In the genomic region with DNA sequence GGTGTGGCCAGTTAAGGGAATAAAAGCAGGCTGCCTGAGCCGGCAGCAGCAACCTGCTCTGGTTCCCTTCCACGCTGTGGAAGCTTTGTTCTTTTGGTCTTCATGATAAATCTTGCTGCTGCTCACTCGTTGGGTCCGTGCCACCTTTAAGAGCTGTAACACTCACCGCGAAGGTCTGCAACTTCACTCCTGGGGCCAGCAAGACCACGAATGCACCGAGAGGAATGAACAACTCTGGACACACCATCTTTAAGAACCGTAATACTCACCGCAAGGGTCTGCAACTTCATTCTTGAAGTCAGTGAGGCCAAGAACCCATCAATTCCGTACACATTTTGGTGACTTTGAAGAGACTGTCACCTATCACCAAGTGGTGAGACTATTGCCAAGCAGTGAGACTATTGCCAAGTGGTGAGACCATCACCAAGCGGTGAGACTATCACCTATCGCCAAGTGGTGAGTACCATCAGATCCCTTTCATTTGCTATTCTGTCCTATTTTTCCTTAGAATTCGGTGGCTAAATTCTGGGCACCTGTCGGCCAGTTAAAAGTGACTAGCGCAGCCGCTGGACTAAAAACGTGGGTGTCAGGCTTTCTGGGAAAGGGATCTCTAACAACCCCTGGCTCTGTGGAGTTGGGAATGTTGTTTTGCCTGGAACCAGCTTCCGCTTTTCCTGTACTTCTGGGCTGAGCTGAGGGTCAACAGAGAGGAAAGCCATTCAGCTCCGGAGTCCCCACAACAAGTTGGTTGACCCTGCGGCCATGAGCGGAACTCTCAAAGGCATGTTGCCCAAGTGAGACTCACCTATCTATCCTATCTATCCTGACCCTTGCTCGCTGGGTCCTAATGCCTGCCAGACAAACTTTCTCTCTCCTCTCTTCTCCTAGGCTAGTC, we compare ENCODE assay signal across 1 cellular context.
TF ChIP-seq lines count a peak whose summit lies in the region.

A gene with protein sequence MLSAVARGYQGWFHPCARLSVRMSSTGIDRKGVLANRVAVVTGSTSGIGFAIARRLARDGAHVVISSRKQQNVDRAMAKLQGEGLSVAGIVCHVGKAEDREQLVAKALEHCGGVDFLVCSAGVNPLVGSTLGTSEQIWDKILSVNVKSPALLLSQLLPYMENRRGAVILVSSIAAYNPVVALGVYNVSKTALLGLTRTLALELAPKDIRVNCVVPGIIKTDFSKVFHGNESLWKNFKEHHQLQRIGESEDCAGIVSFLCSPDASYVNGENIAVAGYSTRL (plus strand): TSS at position 48 of the 895 bp plus-strand sequence. CDS start 2,501 bp downstream, outside the sequence.

TF ChIP-seq in HepG2, 621 proteins besides CTCF, POLR2A, EP300 and RAD21 (continued from another document and continues in another):
- TF ChIP-seq, protein P1, sequence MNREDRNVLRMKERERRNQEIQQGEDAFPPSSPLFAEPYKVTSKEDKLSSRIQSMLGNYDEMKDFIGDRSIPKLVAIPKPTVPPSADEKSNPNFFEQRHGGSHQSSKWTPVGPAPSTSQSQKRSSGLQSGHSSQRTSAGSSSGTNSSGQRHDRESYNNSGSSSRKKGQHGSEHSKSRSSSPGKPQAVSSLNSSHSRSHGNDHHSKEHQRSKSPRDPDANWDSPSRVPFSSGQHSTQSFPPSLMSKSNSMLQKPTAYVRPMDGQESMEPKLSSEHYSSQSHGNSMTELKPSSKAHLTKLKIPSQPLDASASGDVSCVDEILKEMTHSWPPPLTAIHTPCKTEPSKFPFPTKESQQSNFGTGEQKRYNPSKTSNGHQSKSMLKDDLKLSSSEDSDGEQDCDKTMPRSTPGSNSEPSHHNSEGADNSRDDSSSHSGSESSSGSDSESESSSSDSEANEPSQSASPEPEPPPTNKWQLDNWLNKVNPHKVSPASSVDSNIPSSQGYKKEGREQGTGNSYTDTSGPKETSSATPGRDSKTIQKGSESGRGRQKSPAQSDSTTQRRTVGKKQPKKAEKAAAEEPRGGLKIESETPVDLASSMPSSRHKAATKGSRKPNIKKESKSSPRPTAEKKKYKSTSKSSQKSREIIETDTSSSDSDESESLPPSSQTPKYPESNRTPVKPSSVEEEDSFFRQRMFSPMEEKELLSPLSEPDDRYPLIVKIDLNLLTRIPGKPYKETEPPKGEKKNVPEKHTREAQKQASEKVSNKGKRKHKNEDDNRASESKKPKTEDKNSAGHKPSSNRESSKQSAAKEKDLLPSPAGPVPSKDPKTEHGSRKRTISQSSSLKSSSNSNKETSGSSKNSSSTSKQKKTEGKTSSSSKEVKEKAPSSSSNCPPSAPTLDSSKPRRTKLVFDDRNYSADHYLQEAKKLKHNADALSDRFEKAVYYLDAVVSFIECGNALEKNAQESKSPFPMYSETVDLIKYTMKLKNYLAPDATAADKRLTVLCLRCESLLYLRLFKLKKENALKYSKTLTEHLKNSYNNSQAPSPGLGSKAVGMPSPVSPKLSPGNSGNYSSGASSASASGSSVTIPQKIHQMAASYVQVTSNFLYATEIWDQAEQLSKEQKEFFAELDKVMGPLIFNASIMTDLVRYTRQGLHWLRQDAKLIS (CRISPR knock-in tag; IDR thresholded peaks at IDR 0.05) = peak; percentile 100
- TF ChIP-seq, protein P2, sequence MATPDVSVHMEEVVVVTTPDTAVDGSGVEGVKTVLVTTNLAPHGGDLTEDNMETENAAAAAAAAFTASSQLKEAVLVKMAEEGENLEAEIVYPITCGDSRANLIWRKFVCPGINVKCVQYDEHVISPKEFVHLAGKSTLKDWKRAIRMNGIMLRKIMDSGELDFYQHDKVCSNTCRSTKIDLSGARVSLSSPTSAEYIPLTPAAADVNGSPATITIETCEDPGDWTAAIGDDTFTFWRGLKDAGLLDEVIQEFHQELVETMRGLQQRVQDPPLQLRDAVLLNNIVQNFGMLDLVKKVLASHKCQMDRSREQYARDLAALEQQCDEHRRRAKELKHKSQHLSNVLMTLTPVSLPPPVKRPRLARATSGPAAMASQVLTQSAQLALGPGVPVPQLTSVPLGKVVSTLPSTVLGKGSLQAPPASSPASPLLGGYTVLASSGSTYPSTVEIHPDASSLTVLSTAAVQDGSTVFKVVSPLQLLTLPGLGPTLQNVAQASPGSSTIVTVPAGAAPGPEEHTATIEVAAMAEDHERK (CRISPR knock-in tag; IDR thresholded peaks at IDR 0.05; ENCODE audit: low read depth) = peak; percentile 48; the same call in 1 of the 2 replicates
- no peak; the same call in 1 of the 2 replicates for TF ChIP-seq MXD4 (CRISPR knock-in tag; IDR thresholded peaks at IDR 0.05)
- peak; percentile 98 for TF ChIP-seq ARNT2 (CRISPR knock-in tag; IDR thresholded peaks at IDR 0.05; ENCODE audit: low read depth)
- TF ChIP-seq, protein P3, sequence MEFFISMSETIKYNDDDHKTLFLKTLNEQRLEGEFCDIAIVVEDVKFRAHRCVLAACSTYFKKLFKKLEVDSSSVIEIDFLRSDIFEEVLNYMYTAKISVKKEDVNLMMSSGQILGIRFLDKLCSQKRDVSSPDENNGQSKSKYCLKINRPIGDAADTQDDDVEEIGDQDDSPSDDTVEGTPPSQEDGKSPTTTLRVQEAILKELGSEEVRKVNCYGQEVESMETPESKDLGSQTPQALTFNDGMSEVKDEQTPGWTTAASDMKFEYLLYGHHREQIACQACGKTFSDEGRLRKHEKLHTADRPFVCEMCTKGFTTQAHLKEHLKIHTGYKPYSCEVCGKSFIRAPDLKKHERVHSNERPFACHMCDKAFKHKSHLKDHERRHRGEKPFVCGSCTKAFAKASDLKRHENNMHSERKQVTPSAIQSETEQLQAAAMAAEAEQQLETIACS (CRISPR knock-in tag; IDR thresholded peaks at IDR 0.05) = no peak
- TF ChIP-seq, protein P4, sequence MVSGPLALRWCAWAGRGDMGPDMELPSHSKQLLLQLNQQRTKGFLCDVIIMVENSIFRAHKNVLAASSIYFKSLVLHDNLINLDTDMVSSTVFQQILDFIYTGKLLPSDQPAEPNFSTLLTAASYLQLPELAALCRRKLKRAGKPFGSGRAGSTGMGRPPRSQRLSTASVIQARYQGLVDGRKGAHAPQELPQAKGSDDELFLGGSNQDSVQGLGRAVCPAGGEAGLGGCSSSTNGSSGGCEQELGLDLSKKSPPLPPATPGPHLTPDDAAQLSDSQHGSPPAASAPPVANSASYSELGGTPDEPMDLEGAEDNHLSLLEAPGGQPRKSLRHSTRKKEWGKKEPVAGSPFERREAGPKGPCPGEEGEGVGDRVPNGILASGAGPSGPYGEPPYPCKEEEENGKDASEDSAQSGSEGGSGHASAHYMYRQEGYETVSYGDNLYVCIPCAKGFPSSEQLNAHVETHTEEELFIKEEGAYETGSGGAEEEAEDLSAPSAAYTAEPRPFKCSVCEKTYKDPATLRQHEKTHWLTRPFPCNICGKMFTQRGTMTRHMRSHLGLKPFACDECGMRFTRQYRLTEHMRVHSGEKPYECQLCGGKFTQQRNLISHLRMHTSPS (CRISPR knock-in tag; IDR thresholded peaks at IDR 0.05; ENCODE audit: low read depth) = no peak; the same call in none of the 2 replicates
- no peak for TF ChIP-seq PHB2 (IDR thresholded peaks at IDR 0.05; ENCODE audit: partially characterized antibody)
- TF ChIP-seq, protein P5, sequence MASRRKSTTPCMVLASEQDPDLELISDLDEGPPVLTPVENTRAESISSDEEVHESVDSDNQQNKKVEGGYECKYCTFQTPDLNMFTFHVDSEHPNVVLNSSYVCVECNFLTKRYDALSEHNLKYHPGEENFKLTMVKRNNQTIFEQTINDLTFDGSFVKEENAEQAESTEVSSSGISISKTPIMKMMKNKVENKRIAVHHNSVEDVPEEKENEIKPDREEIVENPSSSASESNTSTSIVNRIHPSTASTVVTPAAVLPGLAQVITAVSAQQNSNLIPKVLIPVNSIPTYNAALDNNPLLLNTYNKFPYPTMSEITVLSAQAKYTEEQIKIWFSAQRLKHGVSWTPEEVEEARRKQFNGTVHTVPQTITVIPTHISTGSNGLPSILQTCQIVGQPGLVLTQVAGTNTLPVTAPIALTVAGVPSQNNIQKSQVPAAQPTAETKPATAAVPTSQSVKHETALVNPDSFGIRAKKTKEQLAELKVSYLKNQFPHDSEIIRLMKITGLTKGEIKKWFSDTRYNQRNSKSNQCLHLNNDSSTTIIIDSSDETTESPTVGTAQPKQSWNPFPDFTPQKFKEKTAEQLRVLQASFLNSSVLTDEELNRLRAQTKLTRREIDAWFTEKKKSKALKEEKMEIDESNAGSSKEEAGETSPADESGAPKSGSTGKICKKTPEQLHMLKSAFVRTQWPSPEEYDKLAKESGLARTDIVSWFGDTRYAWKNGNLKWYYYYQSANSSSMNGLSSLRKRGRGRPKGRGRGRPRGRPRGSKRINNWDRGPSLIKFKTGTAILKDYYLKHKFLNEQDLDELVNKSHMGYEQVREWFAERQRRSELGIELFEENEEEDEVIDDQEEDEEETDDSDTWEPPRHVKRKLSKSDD (CRISPR knock-in tag; IDR thresholded peaks at IDR 0.05; ENCODE audit: low read depth) = no peak
- TF ChIP-seq IKZF4 (CRISPR knock-in tag; IDR thresholded peaks at IDR 0.05; ENCODE audit: borderline replicate concordance, low read depth, not compliant biosample characterization) = peak; percentile 99
- peak; percentile 100 for TF ChIP-seq POLR2AphosphoS2 (IDR thresholded peaks at IDR 0.05; ENCODE audit: low read depth, low read length)
- TF ChIP-seq JDP2 (CRISPR knock-in tag; IDR thresholded peaks at IDR 0.05; ENCODE audit: borderline replicate concordance) = no peak
- peak in 1 of 2 experiments; percentile 6; a peak in 1 of 4 replicates for TF ChIP-seq MAFK (conservative IDR thresholded peaks at IDR 0.05 in 1 of 2, IDR thresholded peaks at IDR 0.05 in 1 of 2; ENCODE audit: low read length in 2 of 2)
- peak; percentile 97 for TF ChIP-seq POLR2G (IDR thresholded peaks at IDR 0.05; ENCODE audit: low read depth, low read length)
- TF ChIP-seq KMT2B (CRISPR knock-in tag; IDR thresholded peaks at IDR 0.05) = peak; percentile 75
- no peak for TF ChIP-seq HOXA7 (CRISPR knock-in tag; IDR thresholded peaks at IDR 0.05)
- TF ChIP-seq ZNF510 (CRISPR knock-in tag; IDR thresholded peaks at IDR 0.05; ENCODE audit: low read depth) = peak; percentile 99
- peak; percentile 99 for TF ChIP-seq ZNF781 (CRISPR knock-in tag; IDR thresholded peaks at IDR 0.05; ENCODE audit: borderline replicate concordance, not compliant biosample characterization)
- no peak for TF ChIP-seq HMGA1 (CRISPR knock-in tag; conservative IDR thresholded peaks at IDR 0.05)
- no peak for TF ChIP-seq PLRG1 (conservative IDR thresholded peaks at IDR 0.05)
- TF ChIP-seq ZFP37 (CRISPR knock-in tag; IDR thresholded peaks at IDR 0.05; ENCODE audit: borderline replicate concordance) = no peak
- TF ChIP-seq ZBTB7B (CRISPR knock-in tag; IDR thresholded peaks at IDR 0.05) = peak; percentile 73; the same call in 1 of the 2 replicates
- TF ChIP-seq, protein P6, sequence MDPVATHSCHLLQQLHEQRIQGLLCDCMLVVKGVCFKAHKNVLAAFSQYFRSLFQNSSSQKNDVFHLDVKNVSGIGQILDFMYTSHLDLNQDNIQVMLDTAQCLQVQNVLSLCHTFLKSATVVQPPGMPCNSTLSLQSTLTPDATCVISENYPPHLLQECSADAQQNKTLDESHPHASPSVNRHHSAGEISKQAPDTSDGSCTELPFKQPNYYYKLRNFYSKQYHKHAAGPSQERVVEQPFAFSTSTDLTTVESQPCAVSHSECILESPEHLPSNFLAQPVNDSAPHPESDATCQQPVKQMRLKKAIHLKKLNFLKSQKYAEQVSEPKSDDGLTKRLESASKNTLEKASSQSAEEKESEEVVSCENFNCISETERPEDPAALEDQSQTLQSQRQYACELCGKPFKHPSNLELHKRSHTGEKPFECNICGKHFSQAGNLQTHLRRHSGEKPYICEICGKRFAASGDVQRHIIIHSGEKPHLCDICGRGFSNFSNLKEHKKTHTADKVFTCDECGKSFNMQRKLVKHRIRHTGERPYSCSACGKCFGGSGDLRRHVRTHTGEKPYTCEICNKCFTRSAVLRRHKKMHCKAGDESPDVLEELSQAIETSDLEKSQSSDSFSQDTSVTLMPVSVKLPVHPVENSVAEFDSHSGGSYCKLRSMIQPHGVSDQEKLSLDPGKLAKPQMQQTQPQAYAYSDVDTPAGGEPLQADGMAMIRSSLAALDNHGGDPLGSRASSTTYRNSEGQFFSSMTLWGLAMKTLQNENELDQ (CRISPR knock-in tag; IDR thresholded peaks at IDR 0.05; ENCODE audit: borderline replicate concordance) = peak; percentile 99
- no peak for TF ChIP-seq HOXA5 (CRISPR knock-in tag; IDR thresholded peaks at IDR 0.05)
- TF ChIP-seq, protein P7, sequence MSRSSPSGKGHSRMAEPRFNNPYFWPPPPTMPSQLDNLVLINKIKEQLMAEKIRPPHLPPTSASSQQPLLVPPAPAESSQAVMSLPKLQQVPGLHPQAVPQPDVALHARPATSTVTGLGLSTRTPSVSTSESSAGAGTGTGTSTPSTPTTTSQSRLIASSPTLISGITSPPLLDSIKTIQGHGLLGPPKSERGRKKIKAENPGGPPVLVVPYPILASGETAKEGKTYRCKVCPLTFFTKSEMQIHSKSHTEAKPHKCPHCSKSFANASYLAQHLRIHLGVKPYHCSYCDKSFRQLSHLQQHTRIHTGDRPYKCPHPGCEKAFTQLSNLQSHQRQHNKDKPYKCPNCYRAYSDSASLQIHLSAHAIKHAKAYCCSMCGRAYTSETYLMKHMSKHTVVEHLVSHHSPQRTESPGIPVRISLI (CRISPR knock-in tag; IDR thresholded peaks at IDR 0.05; ENCODE audit: borderline replicate concordance) = peak; percentile 82; the same call in 1 of the 2 replicates
- peak; percentile 85 for TF ChIP-seq ZNF3 (CRISPR knock-in tag; IDR thresholded peaks at IDR 0.05)
- TF ChIP-seq, protein P8, sequence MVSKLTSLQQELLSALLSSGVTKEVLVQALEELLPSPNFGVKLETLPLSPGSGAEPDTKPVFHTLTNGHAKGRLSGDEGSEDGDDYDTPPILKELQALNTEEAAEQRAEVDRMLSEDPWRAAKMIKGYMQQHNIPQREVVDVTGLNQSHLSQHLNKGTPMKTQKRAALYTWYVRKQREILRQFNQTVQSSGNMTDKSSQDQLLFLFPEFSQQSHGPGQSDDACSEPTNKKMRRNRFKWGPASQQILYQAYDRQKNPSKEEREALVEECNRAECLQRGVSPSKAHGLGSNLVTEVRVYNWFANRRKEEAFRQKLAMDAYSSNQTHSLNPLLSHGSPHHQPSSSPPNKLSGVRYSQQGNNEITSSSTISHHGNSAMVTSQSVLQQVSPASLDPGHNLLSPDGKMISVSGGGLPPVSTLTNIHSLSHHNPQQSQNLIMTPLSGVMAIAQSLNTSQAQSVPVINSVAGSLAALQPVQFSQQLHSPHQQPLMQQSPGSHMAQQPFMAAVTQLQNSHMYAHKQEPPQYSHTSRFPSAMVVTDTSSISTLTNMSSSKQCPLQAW (CRISPR knock-in tag; IDR thresholded peaks at IDR 0.05) = no peak
- TF ChIP-seq SOX13 (IDR thresholded peaks at IDR 0.05) = peak; percentile 93
- TF ChIP-seq SOX13 (CRISPR knock-in tag; conservative IDR thresholded peaks at IDR 0.05 in 1 of 2, IDR thresholded peaks at IDR 0.05 in 1 of 2) = peak; percentile 78 to 96
- TF ChIP-seq MYNN (CRISPR knock-in tag; IDR thresholded peaks at IDR 0.05; ENCODE audit: low read depth) = peak; percentile 95
- TF ChIP-seq ZNF572 (CRISPR knock-in tag; IDR thresholded peaks at IDR 0.05) = no peak
- TF ChIP-seq ZNF552 (CRISPR knock-in tag; IDR thresholded peaks at IDR 0.05; ENCODE audit: borderline replicate concordance) = peak; percentile 98
- TF ChIP-seq, protein P9, sequence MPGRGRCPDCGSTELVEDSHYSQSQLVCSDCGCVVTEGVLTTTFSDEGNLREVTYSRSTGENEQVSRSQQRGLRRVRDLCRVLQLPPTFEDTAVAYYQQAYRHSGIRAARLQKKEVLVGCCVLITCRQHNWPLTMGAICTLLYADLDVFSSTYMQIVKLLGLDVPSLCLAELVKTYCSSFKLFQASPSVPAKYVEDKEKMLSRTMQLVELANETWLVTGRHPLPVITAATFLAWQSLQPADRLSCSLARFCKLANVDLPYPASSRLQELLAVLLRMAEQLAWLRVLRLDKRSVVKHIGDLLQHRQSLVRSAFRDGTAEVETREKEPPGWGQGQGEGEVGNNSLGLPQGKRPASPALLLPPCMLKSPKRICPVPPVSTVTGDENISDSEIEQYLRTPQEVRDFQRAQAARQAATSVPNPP (CRISPR knock-in tag; IDR thresholded peaks at IDR 0.05) = peak; percentile 97
- TF ChIP-seq ZNF703 (CRISPR knock-in tag; IDR thresholded peaks at IDR 0.05; ENCODE audit: borderline replicate concordance) = no peak
- peak; percentile 94 for TF ChIP-seq ARID2 (CRISPR knock-in tag; IDR thresholded peaks at IDR 0.05; ENCODE audit: borderline replicate concordance)
